Comparison of ENCODE assay signal across 8 cellular contexts in genomic region chr7:44884553-44885393, GRCh38. TPM values are rescaled to one million over a fixed set of nuclear protein-coding genes. Genes with fewer than 3 reads are reported as not detected.
A peak's percentile ranks its signal among the peaks of the same experiment; 100 is the strongest.
DNase-seq lines count a peak whose midpoint lies in the region; ATAC-seq, FAIRE-seq and TF ChIP-seq lines count a peak whose summit lies in the region.

No MANE protein-coding gene starts in this region.

- peak overlapping the region; percentile 77 to 85 for H3K9ac ChIP-seq in duodenal mucosa (ENCODE audit: low read depth in 1 of 2, low read length in 2 of 2)

- no peak for FAIRE-seq in H54 (lab: Jason Lieb, UNC)

- no peaks in the 10 kb centered on the region for H3K27me3 Mint-ChIP-seq in memory B cell

- no peaks in the 10 kb centered on the region for H3K27me3 ChIP-seq in GM06990 (replicated peaks; ENCODE audit: control insufficient read depth, insufficient read depth, low read length)
- no peaks in the 10 kb centered on the region for H3K27me3 ChIP-seq in duodenal mucosa (ENCODE audit: control insufficient read depth in 1 of 2, insufficient read depth in 2 of 2, low read length in 2 of 2)

- peaks cover 3% of the 10 kb centered on the region for H3K36me3 Mint-ChIP-seq in memory B cell

- ATAC-seq in memory B cell (ENCODE audit: low read depth), result peak; percentile 22

- no peaks in the 10 kb centered on the region for H3K9me3 ChIP-seq in duodenal mucosa (ENCODE audit: control insufficient read depth in 1 of 2, low read length in 2 of 2)

- H3K4me3 ChIP-seq in GM06990 (replicated peaks; ENCODE audit: low read depth, low read length) (peak overlapping the region; percentile 91), duodenal mucosa (ENCODE audit: low read depth in 1 of 2, low read length in 2 of 2) (peak overlapping the region; percentile 79 to 89)

- TF ChIP-seq POLR2A in H54 (IDR thresholded peaks at IDR 0.05; ENCODE audit: low read depth, low read length), result peak; percentile 58

- peak; percentile 78 for DNase-seq in GM06990 (ENCODE audit: extremely low read depth, insufficient read length)
- DNase-seq in H54 (ENCODE audit: insufficient read length, low spot score), result peak; percentile 42
- DNase-seq in M059J (ENCODE audit: low read depth), result peak; percentile 63
- DNase-seq in activated CD4-positive, alpha-beta T cell treated with anti-CD3 and anti-CD28 coated beads, Interleukin-2, amount 50 U/mL, for 4 hours, result peak; percentile 24 to 38
- DNase-seq in memory B cell (ENCODE audit: low spot score in 2 of 2), result peak; percentile 44 to 68
- peak; percentile 37 for DNase-seq in stimulated activated CD8-positive, alpha-beta memory T cell treated with anti-CD3 and anti-CD28 coated beads, Interleukin-15, amount 100 ng/mL, for 24 hours (ENCODE audit: low read depth)
- DNase-seq in epidermal melanocyte (ENCODE audit: insufficient read length, low spot score), result no peak

- no peaks in the 10 kb centered on the region for H3K9me3 Mint-ChIP-seq in memory B cell

- H3K4me3 Mint-ChIP-seq in memory B cell, result peak overlapping the region; percentile 92

- peak overlapping the region; percentile 99 for H3K27ac Mint-ChIP-seq in memory B cell

- H3K4me1 Mint-ChIP-seq in memory B cell, result peaks cover 25% of the 10 kb centered on the region

- TF ChIP-seq CTCF in GM06990 (IDR thresholded peaks at IDR 0.05; ENCODE audit: insufficient read depth, low read length, poor library complexity, severe bottlenecking), result no peak

- H3K27ac ChIP-seq in duodenal mucosa (ENCODE audit: low read depth, low read length), result peak overlapping the region; percentile 91

- peaks cover 43 to 53% of the 10 kb centered on the region in 2 donors for H3K4me1 ChIP-seq in duodenal mucosa (ENCODE audit: control insufficient read depth in 1 of 2, insufficient read depth in 2 of 2, low read length in 2 of 2)

- H3K36me3 ChIP-seq in GM06990 (ENCODE audit: control insufficient read depth, insufficient read depth, low read length), result no peaks in the 10 kb centered on the region; the same call in 1 of the 2 replicates
- H3K36me3 ChIP-seq in duodenal mucosa (ENCODE audit: control insufficient read depth in 1 of 2, insufficient read depth in 2 of 2, low read length in 2 of 2), result no peaks in the 10 kb centered on the region

RNA-seq across cellular contexts. Expression of gene PURB, which starts 0.6 kb away (rescaled TPM):
- total RNA-seq in M059J (2014; rRNA removed; shearing (Covaris generic)), result 16.4 and 30.5 TPM in 2 replicates

RNA-seq across cellular contexts. Expression of gene H2AZ2, which starts 36.9 kb away (rescaled TPM):
- total RNA-seq in M059J (2014; rRNA removed; shearing (Covaris generic)), result 502 and 524 TPM in 2 replicates
